In genomic region chr18:70503060-70503459, GRCh38 we compare ENCODE assay signal across 3 cellular contexts.
TF ChIP-seq lines count a peak whose summit lies in the region.

No MANE protein-coding gene starts in this region.

TF ChIP-seq in HepG2, 621 proteins besides CTCF, POLR2A, EP300 and RAD21:
- TF ChIP-seq MAFF (IDR thresholded peaks at IDR 0.05; ENCODE audit: low read depth, low read length), result peak; percentile 89
- no peak for TF ChIP-seq PHB2 (IDR thresholded peaks at IDR 0.05; ENCODE audit: partially characterized antibody)
- TF ChIP-seq MAFK (conservative IDR thresholded peaks at IDR 0.05 in 1 of 2, IDR thresholded peaks at IDR 0.05 in 1 of 2; ENCODE audit: low read length in 2 of 2), result peak; percentile 93 to 96
- no peak for TF ChIP-seq TBX2 (CRISPR knock-in tag; IDR thresholded peaks at IDR 0.05; ENCODE audit: borderline replicate concordance)
- TF ChIP-seq ZNF34 (CRISPR knock-in tag; IDR thresholded peaks at IDR 0.05; ENCODE audit: borderline replicate concordance), result no peak
- TF ChIP-seq NFE2L2 (IDR thresholded peaks at IDR 0.05; ENCODE audit: low read length), result peak; percentile 77
- TF ChIP-seq ZFP36L1 (CRISPR knock-in tag; IDR thresholded peaks at IDR 0.05), result no peak

TF ChIP-seq in IMR-90, 13 proteins besides CTCF, POLR2A, EP300 and RAD21:
- TF ChIP-seq USF2 (IDR thresholded peaks at IDR 0.05; ENCODE audit: low read depth, low read length), result no peak
- TF ChIP-seq RCOR1 (IDR thresholded peaks at IDR 0.05; ENCODE audit: insufficient replicate concordance, low read length), result no peak
- no peak for TF ChIP-seq ELK1 (IDR thresholded peaks at IDR 0.05; ENCODE audit: borderline replicate concordance, low read depth, low read length)
- no peak for TF ChIP-seq MXI1 (IDR thresholded peaks at IDR 0.05; ENCODE audit: borderline replicate concordance, low read depth, low read length)
- TF ChIP-seq MAFK (IDR thresholded peaks at IDR 0.05; ENCODE audit: low read depth, low read length), result peak; percentile 95
- TF ChIP-seq NFE2L2 (IDR thresholded peaks at IDR 0.05; ENCODE audit: low read depth, low read length), result peak; percentile 85
- no peak for TF ChIP-seq CEBPB (IDR thresholded peaks at IDR 0.05; ENCODE audit: low read depth, low read length)
- TF ChIP-seq BHLHE40 (IDR thresholded peaks at IDR 0.05; ENCODE audit: low read depth, low read length), result no peak

TF ChIP-seq in K562, 482 proteins besides CTCF, POLR2A, EP300 and RAD21:
- TF ChIP-seq GTF3C2 (IDR thresholded peaks at IDR 0.05; ENCODE audit: borderline replicate concordance, extremely low read depth, insufficient read length) (no peak), ZNF124 (CRISPR knock-in tag; IDR thresholded peaks at IDR 0.05) (no peak), MAFK (IDR thresholded peaks at IDR 0.05; ENCODE audit: low read length) (peak; percentile 65), MAFG (tag; conservative IDR thresholded peaks at IDR 0.05) (peak; percentile 52), MAFF (IDR thresholded peaks at IDR 0.05; ENCODE audit: low read length) (peak; percentile 50; the same call in 1 of the 2 replicates), ZC3H8 (IDR thresholded peaks at IDR 0.05) (no peak), C11orf30 (IDR thresholded peaks at IDR 0.05; ENCODE audit: low read depth) (peak; percentile 38; the same call in 1 of the 2 replicates), ZNF316 (IDR thresholded peaks at IDR 0.05) (peak; percentile 69)
